In the genomic region with DNA sequence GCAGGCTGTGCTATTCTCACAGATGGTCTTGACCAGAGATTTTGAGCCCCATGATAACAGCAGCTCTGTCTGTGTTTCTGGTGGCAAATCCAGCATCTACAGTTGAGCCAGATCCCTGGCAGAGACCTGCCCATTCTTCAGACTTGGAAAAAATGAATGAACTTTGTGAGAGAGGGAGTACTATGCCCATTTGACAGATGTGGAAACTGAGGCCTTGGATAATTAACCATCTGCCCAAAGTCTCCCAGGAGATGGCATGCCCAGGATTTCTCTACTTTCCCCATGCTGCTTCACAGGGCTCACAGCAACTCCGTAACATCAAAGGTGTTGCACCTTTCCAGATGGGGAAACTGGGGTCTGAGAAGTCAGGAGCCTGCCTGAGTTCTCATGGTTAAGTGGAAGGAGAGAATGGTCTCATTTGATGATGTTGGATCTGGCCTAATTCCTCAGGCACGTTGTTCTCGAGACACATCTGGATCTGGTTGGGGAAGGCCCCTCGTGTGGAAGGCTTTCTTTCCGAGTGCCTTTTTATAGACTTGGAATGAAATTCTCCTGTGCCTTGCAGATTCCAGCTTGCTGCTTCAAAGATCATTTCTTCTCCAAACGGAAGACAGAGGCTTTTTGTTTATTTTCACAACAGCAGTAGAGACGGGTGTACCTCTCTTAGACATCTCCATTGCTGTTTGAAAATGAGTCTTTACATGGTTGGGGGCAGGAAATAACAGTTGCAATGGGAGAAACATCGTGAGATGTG, we compare ENCODE assay signal across 26 cellular contexts.
DNase-seq lines count a peak whose midpoint lies in the region; ATAC-seq and TF ChIP-seq lines count a peak whose summit lies in the region.
"Had no signal": no experiment of that assay in that cellular context is flagged by ENCODE, and none has a peak within 500 bp of the region (broad histone marks: within the 10 kb centered on the region; RNA-seq: fewer than 3 reads in every experiment).

No MANE protein-coding gene starts in this region.

- POLR2A ChIA-PET in OCI-LY7 (lab: Charles Lee), result interaction anchor here (0.6 kb wide), 1 partner anchor 95 kb away, joined by 3 read pairs; no protein-coding TSS in a partner anchor
- POLR2A ChIA-PET in Caco-2 (lab: Charles Lee), result no interaction called here

- no peaks in the 10 kb centered on the region for H3K9me2 ChIP-seq in OCI-LY7 (ENCODE audit: insufficient read depth, low read length)

- H3K27me3 ChIP-seq in testis, result no peaks in the 10 kb centered on the region
- no peaks in the 10 kb centered on the region for H3K27me3 ChIP-seq in ovary
- no peaks in the 10 kb centered on the region for H3K27me3 ChIP-seq in Caco-2 (replicated peaks; ENCODE audit: control insufficient read depth, insufficient read depth, low read length)
- H3K27me3 ChIP-seq: BLaER1 treated with 17β-estradiol and CSF1 and Interleukin-3, amounts not matched to agents 10 nM and 100 nM; upper lobe of left lung had no signal

- H3K9me3 ChIP-seq in testis (no peaks in the 10 kb centered on the region), ovary (no peaks in the 10 kb centered on the region), OCI-LY7 (ENCODE audit: low read length) (no peaks in the 10 kb centered on the region), Caco-2 (no peaks in the 10 kb centered on the region)
- H3K9me3 ChIP-seq: upper lobe of left lung had no signal

- no peaks in the 10 kb centered on the region for H3K36me3 Mint-ChIP-seq in Caco-2 (ENCODE audit: insufficient read depth, unreplicated experiment)

- no peak overlapping the region for H3K4me2 ChIP-seq in OCI-LY7 (ENCODE audit: low read length)
- H3K4me2 ChIP-seq: BLaER1 treated with 17β-estradiol and CSF1 and Interleukin-3, amounts not matched to agents 10 nM and 100 nM had no signal

- no peak overlapping the region for H3K27ac Mint-ChIP-seq in Caco-2 (ENCODE audit: unreplicated experiment)
- H3K27ac Mint-ChIP-seq: activated CD4-positive, alpha-beta T cell treated with anti-CD3 and anti-CD28 coated beads, Interleukin-2, amount 10 ng/mL, durations not matched to agents 7 days and 5 days; activated T-cell treated with anti-CD3 and anti-CD28 coated beads, Interleukin-2, amount 50 U/mL, for 72 hours had no signal

- no peak for TF ChIP-seq POLR2A in testis (IDR thresholded peaks at IDR 0.05)
- TF ChIP-seq POLR2A in ovary (IDR thresholded peaks at IDR 0.05), result no peak

- no peak overlapping the region for H3K27ac ChIP-seq in testis
- H3K27ac ChIP-seq in ovary, result no peak overlapping the region
- no peak overlapping the region for H3K27ac ChIP-seq in OCI-LY7 (ENCODE audit: low read depth, low read length, poor library complexity, severe bottlenecking)
- H3K27ac ChIP-seq: BLaER1 treated with 17β-estradiol and CSF1 and Interleukin-3, amounts not matched to agents 10 nM and 100 nM; epithelial cell of prostate; upper lobe of left lung; WERI-Rb-1 had no signal

- H3K4me1 Mint-ChIP-seq in Caco-2 (ENCODE audit: low read depth, unreplicated experiment), result no peaks in the 10 kb centered on the region
- H3K4me1 Mint-ChIP-seq: activated CD4-positive, alpha-beta T cell treated with anti-CD3 and anti-CD28 coated beads, Interleukin-2, amount 10 ng/mL, durations not matched to agents 7 days and 5 days had no signal

- no peaks in the 10 kb centered on the region for H3K79me2 ChIP-seq in OCI-LY7 (ENCODE audit: insufficient read depth, low read depth, low read length)

- no peaks in the 10 kb centered on the region for H4K20me1 ChIP-seq in OCI-LY7 (ENCODE audit: insufficient read depth, low read length)
- H4K20me1 ChIP-seq: BLaER1 treated with 17β-estradiol and CSF1 and Interleukin-3, amounts not matched to agents 10 nM and 100 nM had no signal

- ATAC-seq in HG02840 (IDR thresholded peaks at IDR 0.05; ENCODE audit: low FRiP score, unreplicated experiment), result no peak
- ATAC-seq: activated T-cell treated with anti-CD3 and anti-CD28 coated beads, Interleukin-2, amount 50 U/mL, for 72 hours; Right ventricle myocardium inferior had no signal

- CTCF ChIA-PET in OCI-LY7 (lab: Charles Lee; ENCODE audit: unreplicated experiment), result no interaction called here
- CTCF ChIA-PET in Caco-2 (lab: Charles Lee), result no interaction called here

- DNase-seq in GM04504 (ENCODE audit: low read depth) (peak; percentile 58), choroid plexus epithelial cell (ENCODE audit: low read depth) (peak; percentile 67), foreskin fibroblast (peak; percentile 67 to 85), testis (peak; percentile 18), ovary (no peak), OCI-LY7 (ENCODE audit: low spot score) (no peak), Caco-2 (no peak)
- DNase-seq: activated CD4-positive, alpha-beta T cell treated with anti-CD3 and anti-CD28 coated beads, Interleukin-2, amount 10 ng/mL, durations not matched to agents 7 days and 5 days; activated naive CD4-positive, alpha-beta T cell treated with Interleukin-2 at 50 U/mL for 16 hours; activated T-cell treated with anti-CD3 and anti-CD28 coated beads, Interleukin-2, amount 50 U/mL, for 72 hours; caudate nucleus; COR-L47; DMS79 treated with DMSO at 0.1 percent for 48 hours; NCI-H1417; NCI-H2081; NCI-H345; NCI-H774; stimulated activated CD4-positive, alpha-beta T cell treated with anti-CD3 and anti-CD28 coated beads, Interleukin-1b, Interleukin-23, amount 100 ng/mL, for 48 hours; T-helper 9 cell; upper lobe of left lung; WERI-Rb-1 had no signal

- 53 to 64% methylated on average over 8 of the region's 8 CpGs for WGBS in testis, 2 donors
- 29 to 38% (median 31%) methylated on average over 8 of the region's 8 CpGs for WGBS in ovary, 3 donors

- no peak overlapping the region for H2AFZ ChIP-seq in OCI-LY7 (ENCODE audit: low read length)

- TF ChIP-seq CTCF in choroid plexus epithelial cell (conservative IDR thresholded peaks at IDR 0.05; ENCODE audit: low read depth, low read length) (no peak), foreskin fibroblast (IDR thresholded peaks at IDR 0.05; ENCODE audit: low read depth, low read length) (no peak), testis (IDR thresholded peaks at IDR 0.05) (no peak), ovary (IDR thresholded peaks at IDR 0.05) (no peak), OCI-LY7 (conservative IDR thresholded peaks at IDR 0.05; ENCODE audit: low read length) (no peak), Caco-2 (IDR thresholded peaks at IDR 0.05; ENCODE audit: insufficient read depth in 1 of 2, low read depth in 1 of 2, low read length in 1 of 2, severe bottlenecking in 1 of 2, unreplicated experiment in 1 of 2) (no peak)

- intact Hi-C loops in testis (cut with DNase I; ENCODE audit: low total_unique reads) (no loop called here), ovary (cut with DNase I) (loop anchor here in 1 of 4 donors (10.0 kb wide), 1 partner anchor 60 kb away; no protein-coding TSS in a partner anchor), OCI-LY7 (cut with micrococcal nuclease; ENCODE audit: unreplicated experiment) (no loop called here), Caco-2 (cut with micrococcal nuclease; ENCODE audit: unreplicated experiment) (no loop called here)

- H3K36me3 ChIP-seq in testis (ENCODE audit: low read depth, missing control alignments), result no peaks in the 10 kb centered on the region
- H3K36me3 ChIP-seq in ovary, result no peaks in the 10 kb centered on the region
- H3K36me3 ChIP-seq in OCI-LY7 (ENCODE audit: insufficient read depth, low read length), result no peaks in the 10 kb centered on the region; the same call in 1 of the 2 replicates
- H3K36me3 ChIP-seq in Caco-2 (ENCODE audit: control insufficient read depth, insufficient read depth, low read length), result no peaks in the 10 kb centered on the region
- H3K36me3 ChIP-seq: BLaER1 treated with 17β-estradiol and CSF1 and Interleukin-3, amounts not matched to agents 10 nM and 100 nM; upper lobe of left lung; WERI-Rb-1 had no signal

- TF ChIP-seq EP300 in ovary (IDR thresholded peaks at IDR 0.05), result no peak

- H3K4me3 Mint-ChIP-seq in Caco-2 (ENCODE audit: unreplicated experiment), result no peak overlapping the region
- H3K4me3 Mint-ChIP-seq: activated CD4-positive, alpha-beta T cell treated with anti-CD3 and anti-CD28 coated beads, Interleukin-2, amount 10 ng/mL, durations not matched to agents 7 days and 5 days; activated T-cell treated with anti-CD3 and anti-CD28 coated beads, Interleukin-2, amount 50 U/mL, for 72 hours had no signal

- no peaks in the 10 kb centered on the region for H3K4me1 ChIP-seq in testis
- H3K4me1 ChIP-seq in ovary (ENCODE audit: insufficient read depth), result peaks cover 15% of the 10 kb centered on the region
- H3K4me1 ChIP-seq in OCI-LY7 (ENCODE audit: insufficient read depth, low read length, poor library complexity, severe bottlenecking), result no peaks in the 10 kb centered on the region
- no peaks in the 10 kb centered on the region for H3K4me1 ChIP-seq in Caco-2
- H3K4me1 ChIP-seq: BLaER1 treated with 17β-estradiol and CSF1 and Interleukin-3, amounts not matched to agents 10 nM and 100 nM; upper lobe of left lung had no signal

- no TSS peak for BruUV-seq in OCI-LY7 (replicated peaks; lab: Mats Ljungman, UMichigan)
- no TSS peak for BruUV-seq in Caco-2 (replicated peaks; lab: Mats Ljungman, UMichigan)

- H3K4me3 ChIP-seq in choroid plexus epithelial cell (ENCODE audit: low read depth, low read length), result no peak overlapping the region
- no peak overlapping the region for H3K4me3 ChIP-seq in foreskin fibroblast (ENCODE audit: low read depth in 1 of 2, low read length in 2 of 2)
- H3K4me3 ChIP-seq in testis, result no peak overlapping the region
- H3K4me3 ChIP-seq in ovary, result no peak overlapping the region
- H3K4me3 ChIP-seq in OCI-LY7 (ENCODE audit: low read depth, low read length, poor library complexity, severe bottlenecking), result no peak overlapping the region
- no peak overlapping the region for H3K4me3 ChIP-seq in Caco-2 (ENCODE audit: low read depth, low read length)
- H3K4me3 ChIP-seq: BLaER1 treated with 17β-estradiol and CSF1 and Interleukin-3, amounts not matched to agents 10 nM and 100 nM; skin epidermis; upper lobe of left lung had no signal

- H3K27me3 Mint-ChIP-seq in Caco-2 (ENCODE audit: insufficient read depth, unreplicated experiment), result no peaks in the 10 kb centered on the region
- H3K27me3 Mint-ChIP-seq: activated CD4-positive, alpha-beta T cell treated with anti-CD3 and anti-CD28 coated beads, Interleukin-2, amount 10 ng/mL, durations not matched to agents 7 days and 5 days had no signal

- H3K9me3 Mint-ChIP-seq in Caco-2 (ENCODE audit: unreplicated experiment), result no peaks in the 10 kb centered on the region

Comparison
In these comparisons a context has a peak if more than half of its experiments do, and no peak if none do; other contexts are left out.
1. DNase-seq: peak in GM04504 (single experiment), choroid plexus epithelial cell (single experiment), foreskin fibroblast (2 of 2) and testis (single experiment); none in ovary (0 of 5), OCI-LY7 (single experiment) and Caco-2 (0 of 2).